ENCODE assay signal across 8 cellular contexts in the genomic region with DNA sequence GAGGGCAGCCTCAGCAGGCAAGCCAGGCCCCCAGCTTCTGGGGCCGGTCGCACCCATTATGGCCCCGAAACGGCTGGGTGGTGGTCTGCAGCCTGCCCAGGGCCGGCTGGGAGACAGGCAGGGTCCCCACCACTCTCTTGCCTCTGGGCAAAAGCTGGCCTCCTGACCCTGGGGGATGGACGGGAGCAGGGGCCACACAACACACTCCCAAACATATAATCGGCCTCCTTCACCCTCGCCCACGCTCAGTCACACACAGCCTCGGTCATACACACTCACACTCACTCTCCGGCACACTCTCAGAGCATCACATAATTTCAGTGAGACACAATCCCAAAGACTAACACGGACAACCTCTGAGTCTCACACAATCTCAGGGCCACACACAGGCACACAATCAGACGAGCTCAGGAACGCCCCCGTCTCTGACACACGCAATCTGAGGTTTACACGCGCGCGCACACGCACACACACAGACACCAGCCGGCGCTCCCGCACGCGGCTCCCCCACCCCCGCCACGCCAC.
A peak's percentile ranks its signal among the peaks of the same experiment; 100 is the strongest.
DNase-seq lines count a peak whose midpoint lies in the region; ATAC-seq and TF ChIP-seq lines count a peak whose summit lies in the region.

No MANE protein-coding gene starts in this region.

- H3K4me1 Mint-ChIP-seq in nephron progenitor cell, result peaks cover 28% of the 10 kb centered on the region

- no peak for TF ChIP-seq EP300 in Ishikawa (IDR thresholded peaks at IDR 0.05; ENCODE audit: borderline replicate concordance)

- peaks cover 11% of the 10 kb centered on the region for H3K9me3 Mint-ChIP-seq in nephron progenitor cell

- H3K4me3 Mint-ChIP-seq in nephron progenitor cell, result peak overlapping the region; percentile 97

- ATAC-seq in GM19452 (IDR thresholded peaks at IDR 0.05; ENCODE audit: unreplicated experiment), result no peak
- no peak for ATAC-seq in HG02885 (IDR thresholded peaks at IDR 0.05; ENCODE audit: poor library complexity, unreplicated experiment)

- peak overlapping the region; percentile 88 for H3K9ac ChIP-seq in ES-I3 (ENCODE audit: low read depth, low read length)

- peak overlapping the region; percentile 86 for H3K27ac ChIP-seq in cingulate gyrus (ENCODE audit: low read depth, low read length)

- no peaks in the 10 kb centered on the region for H3K36me3 ChIP-seq in ES-I3 (ENCODE audit: insufficient read depth, low read length)

- H3K4me1 ChIP-seq in ES-I3 (ENCODE audit: insufficient read depth, low read length), result peaks cover 4% of the 10 kb centered on the region; the same call in 1 of the 2 replicates

- H3K27me3 Mint-ChIP-seq in nephron progenitor cell (ENCODE audit: low read depth, poor library complexity), result peaks cover 3% of the 10 kb centered on the region

- no peaks in the 10 kb centered on the region for H3K9me3 ChIP-seq in ES-I3 (ENCODE audit: control insufficient read depth, insufficient read depth, low read length)

- peak; percentile 23 for DNase-seq in nephron progenitor cell
- no peak for DNase-seq in NCI-H1930 (lab: John Stamatoyannopoulos, UW)
- no peak for DNase-seq in NCI-H2029 treated with DMSO at 0.1 percent for 48 hours (lab: John Stamatoyannopoulos, UW)

- H3K27ac Mint-ChIP-seq in nephron progenitor cell, result peak overlapping the region; percentile 59

- TF ChIP-seq RAD21 in Ishikawa (IDR thresholded peaks at IDR 0.05; ENCODE audit: low read depth), result no peak

- no peak for TF ChIP-seq CTCF in nephron progenitor cell (IDR thresholded peaks at IDR 0.05)

- peaks cover 15% of the 10 kb centered on the region for H3K36me3 Mint-ChIP-seq in nephron progenitor cell (ENCODE audit: low read depth)

TF ChIP-seq in Ishikawa, 13 proteins besides CTCF, POLR2A, EP300 and RAD21:
- TF ChIP-seq, protein P1, sequence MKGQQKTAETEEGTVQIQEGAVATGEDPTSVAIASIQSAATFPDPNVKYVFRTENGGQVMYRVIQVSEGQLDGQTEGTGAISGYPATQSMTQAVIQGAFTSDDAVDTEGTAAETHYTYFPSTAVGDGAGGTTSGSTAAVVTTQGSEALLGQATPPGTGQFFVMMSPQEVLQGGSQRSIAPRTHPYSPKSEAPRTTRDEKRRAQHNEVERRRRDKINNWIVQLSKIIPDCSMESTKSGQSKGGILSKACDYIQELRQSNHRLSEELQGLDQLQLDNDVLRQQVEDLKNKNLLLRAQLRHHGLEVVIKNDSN (IDR thresholded peaks at IDR 0.05), result no peak
- no peak for TF ChIP-seq TAF1 (IDR thresholded peaks at IDR 0.05; ENCODE audit: low read depth)
- 0 out of 2 replicates have a peak, but pooled peaks have one; percentile 26 for TF ChIP-seq ZBTB7A (IDR thresholded peaks at IDR 0.05; ENCODE audit: low read depth)
- TF ChIP-seq EGR1 (IDR thresholded peaks at IDR 0.05), result 0 out of 2 replicates have a peak, but pooled peaks have one; percentile 42
